In genomic region chr16:3234543-3235541, GRCh38 we compare ENCODE assay signal across 8 cellular contexts. TPM values are rescaled to one million over a fixed set of nuclear protein-coding genes. Genes with fewer than 3 reads are reported as not detected.
DNase-seq lines count a peak whose midpoint lies in the region; ATAC-seq, FAIRE-seq and TF ChIP-seq lines count a peak whose summit lies in the region.

ZNF200 (minus strand) TSS chr16:3235158; CDS start chr16:3233755, 1,403 bp downstream.

- WGBS in tibial nerve, 2 donors = 1 to 2% methylated on average over 32 to 35 of the region's 74 CpGs

- peaks cover 8% of the 10 kb centered on the region for H3K4me1 ChIP-seq in cardiac muscle cell (ENCODE audit: low read depth)
- H3K4me1 ChIP-seq in parathyroid adenoma = peaks cover 8% of the 10 kb centered on the region
- peaks cover 0 to 18% (median 13%) of the 10 kb centered on the region in 4 donors for H3K4me1 ChIP-seq in tibial nerve

- H3K27me3 ChIP-seq in cardiac muscle cell (no peaks in the 10 kb centered on the region), parathyroid adenoma (ENCODE audit: control insufficient read depth, insufficient read depth, low read length) (no peaks in the 10 kb centered on the region), tibial nerve (no peaks in the 10 kb centered on the region)

- H3K27ac ChIP-seq in cardiac muscle cell (peak within 1 kb of the TSS; percentile 91), parathyroid adenoma (peak within 1 kb of the TSS; percentile 93), tibial nerve (peak within 1 kb of the TSS; percentile 92 to 99 (median 97))

- peak within 1 kb of the TSS; percentile 89 for H2AFZ ChIP-seq in parathyroid adenoma

- H3K4me2 ChIP-seq in parathyroid adenoma (ENCODE audit: low read length) = peak within 1 kb of the TSS; percentile 94

- peak within 1 kb of the TSS; percentile 96 for H3K27ac Mint-ChIP-seq in activated naive CD8-positive, alpha-beta T cell treated with anti-CD3 and anti-CD28 coated beads, Interleukin-2, amount 50 U/mL, for 24 hours

- no peak for TF ChIP-seq CTCF in cardiac muscle cell (IDR thresholded peaks at IDR 0.05; ENCODE audit: low read depth, low read length)
- TF ChIP-seq CTCF in parathyroid adenoma (IDR thresholded peaks at IDR 0.05) = no peak
- peak in 1 of 5 experiments; percentile 39 for TF ChIP-seq CTCF in tibial nerve (IDR thresholded peaks at IDR 0.05)

- peaks cover 12% of the 10 kb centered on the region for H3K79me2 ChIP-seq in parathyroid adenoma

- H3K36me3 ChIP-seq in cardiac muscle cell = peaks cover 30% of the 10 kb centered on the region
- no peaks in the 10 kb centered on the region for H3K36me3 ChIP-seq in parathyroid adenoma (ENCODE audit: control insufficient read depth, insufficient read depth, low read length)
- peaks cover 0 to 34% (median 28%) of the 10 kb centered on the region in 3 donors for H3K36me3 ChIP-seq in tibial nerve

- H3K9me3 ChIP-seq in cardiac muscle cell (ENCODE audit: low read depth) (no peaks in the 10 kb centered on the region), parathyroid adenoma (ENCODE audit: control insufficient read depth, low read length) (no peaks in the 10 kb centered on the region), tibial nerve (peaks cover 0 to 23% (median 1%) of the 10 kb centered on the region in 4 donors)

- ATAC-seq in HG02798 (IDR thresholded peaks at IDR 0.05; ENCODE audit: poor library complexity, unreplicated experiment) = peak; percentile 94
- peak; percentile 96 for ATAC-seq in activated naive CD8-positive, alpha-beta T cell treated with anti-CD3 and anti-CD28 coated beads, Interleukin-2, amount 50 U/mL, for 24 hours

- peak within 1 kb of the TSS; percentile 63 for H3K4me3 ChIP-seq in cardiac muscle cell
- H3K4me3 ChIP-seq in parathyroid adenoma (ENCODE audit: low read depth, low read length) = peak within 1 kb of the TSS; percentile 90
- peak within 1 kb of the TSS; percentile 61 to 98 (median 84) for H3K4me3 ChIP-seq in tibial nerve

- peaks cover 23% of the 10 kb centered on the region for H3K4me1 Mint-ChIP-seq in activated naive CD8-positive, alpha-beta T cell treated with anti-CD3 and anti-CD28 coated beads, Interleukin-2, amount 50 U/mL, for 24 hours

- DNase-seq in GM12891 (ENCODE audit: insufficient read length, low spot score) = peak; percentile 95
- DNase-seq in NCI-H1436 (lab: John Stamatoyannopoulos, UW) = peak; percentile 93
- DNase-seq in SW480 (ENCODE audit: low spot score) = peak; percentile 93
- DNase-seq in activated naive CD8-positive, alpha-beta T cell treated with anti-CD3 and anti-CD28 coated beads, Interleukin-2, amount 50 U/mL, for 24 hours = peak; percentile 95
- peak; percentile 98 to 99 for DNase-seq in cardiac muscle cell (ENCODE audit: low read depth in 1 of 2, low spot score in 1 of 2)
- DNase-seq in tibial nerve (ENCODE audit: low spot score in 2 of 2) = peak; percentile 89 to 92

- peak; percentile 97 for FAIRE-seq in GM12891 (lab: Jason Lieb, UNC)

- peak within 1 kb of the TSS; percentile 93 for H3K4me3 Mint-ChIP-seq in activated naive CD8-positive, alpha-beta T cell treated with anti-CD3 and anti-CD28 coated beads, Interleukin-2, amount 50 U/mL, for 24 hours

- peaks cover 2% of the 10 kb centered on the region for H3K27me3 Mint-ChIP-seq in activated naive CD8-positive, alpha-beta T cell treated with anti-CD3 and anti-CD28 coated beads, Interleukin-2, amount 50 U/mL, for 24 hours

- H3K9ac ChIP-seq in parathyroid adenoma = peak within 1 kb of the TSS; percentile 77

- TF ChIP-seq POLR2A in GM12891 (IDR thresholded peaks at IDR 0.05; ENCODE audit: low read depth, low read length) = peak; percentile 86
- TF ChIP-seq POLR2A in tibial nerve (IDR thresholded peaks at IDR 0.05) = peak in 1 of 2 donors; percentile 40

- peaks cover 38% of the 10 kb centered on the region for H3K36me3 Mint-ChIP-seq in activated naive CD8-positive, alpha-beta T cell treated with anti-CD3 and anti-CD28 coated beads, Interleukin-2, amount 50 U/mL, for 24 hours (ENCODE audit: low read depth)

- peaks cover 24% of the 10 kb centered on the region for H3K9me3 Mint-ChIP-seq in activated naive CD8-positive, alpha-beta T cell treated with anti-CD3 and anti-CD28 coated beads, Interleukin-2, amount 50 U/mL, for 24 hours

- peak; percentile 86 to 87 for TF ChIP-seq EP300 in tibial nerve (IDR thresholded peaks at IDR 0.05)

TF ChIP-seq in GM12891, 5 proteins besides CTCF, POLR2A, EP300 and RAD21:
- TF ChIP-seq POU2F2 (IDR thresholded peaks at IDR 0.05; ENCODE audit: low read depth, low read length) = no peak
- no peak for TF ChIP-seq SPI1 (IDR thresholded peaks at IDR 0.05; ENCODE audit: low read depth, low read length)
- TF ChIP-seq TAF1 (IDR thresholded peaks at IDR 0.05; ENCODE audit: low read depth, low read length) = peak; percentile 59; the same call in 1 of the 2 replicates
- TF ChIP-seq POLR2AphosphoS5 (IDR thresholded peaks at IDR 0.05; ENCODE audit: low read depth, low read length) = peak; percentile 60
- TF ChIP-seq PAX5 (IDR thresholded peaks at IDR 0.05; ENCODE audit: insufficient read depth, low read length, severe bottlenecking) = peak; percentile 91

RNA-seq across cellular contexts. Expression of gene ZNF200, which starts in this region (rescaled TPM):
- 3.3 TPM for polyA plus RNA-seq in GM12891 (2012; ENCODE audit: low read depth, missing spikeins)
- 12.9 and 13.8 TPM in 2 replicates for total RNA-seq in cardiac muscle cell
- 11.0 and 11.1 TPM in 2 replicates for polyA plus RNA-seq in cardiac muscle cell
- 10 to 100 TPM in 1 of 4 donors, 1 to 10 TPM in 3; 5.2 to 10.2 (median 9.1) TPM for total RNA-seq in tibial nerve

Comparison
In these comparisons a context has a peak if more than half of its experiments do, and no peak if none do; other contexts are left out.
1. Peak in every context shown above with its lines: DNase-seq, ATAC-seq, H3K4me3 ChIP-seq and H3K27ac ChIP-seq.